In the genomic region with DNA sequence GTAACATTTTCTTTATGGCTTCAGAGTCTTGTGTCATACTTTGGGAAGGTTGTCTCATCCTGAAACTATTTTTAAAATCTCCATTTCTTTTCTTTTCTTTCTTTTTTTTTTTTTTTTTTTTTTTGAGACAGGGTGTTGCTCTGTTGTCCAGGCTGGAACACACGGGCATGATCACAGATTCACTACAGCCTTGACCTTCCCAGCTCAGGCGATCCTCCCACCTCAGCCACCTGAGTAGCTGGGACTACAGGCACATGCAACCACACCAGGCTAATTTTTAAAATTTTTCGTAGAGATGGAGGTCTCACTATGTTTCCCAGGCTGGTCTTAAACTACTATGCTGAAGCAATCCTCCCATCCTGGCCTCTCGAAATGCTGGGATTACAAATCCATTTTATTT, we compare ENCODE assay signal across 30 cellular contexts.
"Had no signal": no experiment of that assay in that cellular context is flagged by ENCODE, and none has a peak within 500 bp of the region (broad histone marks: within the 10 kb centered on the region; RNA-seq: fewer than 3 reads in every experiment).

No MANE protein-coding gene starts in this region.

- H3K9me3 ChIP-seq: gastrocnemius medialis, pancreas, prostate gland, thyroid gland, upper lobe of right lung had no signal

- H2AFZ ChIP-seq: hepatocyte had no signal

- H3K4me2 ChIP-seq: hepatocyte, smooth muscle cell had no signal

- H3K27me3 ChIP-seq: dorsolateral prefrontal cortex, gastrocnemius medialis, hepatocyte, pancreas, thyroid gland, upper lobe of right lung had no signal

- ATAC-seq: gastrocnemius medialis; left cardiac atrium; left ventricle myocardium superior; pancreas; stimulated activated memory B cell treated with anti-CD40 and anti-IgM and Interleukin-4, amounts not matched to agents 10 μg/mL and 1 μg/mL and 100 μg/mL, for 72 hours; upper lobe of right lung had no signal

- H3K79me2 ChIP-seq: hepatocyte had no signal

- H3K27ac ChIP-seq: coronary artery, gastrocnemius medialis, hepatocyte, pancreas, prostate gland, upper lobe of right lung had no signal

- DNase-seq: activated B cell treated with CpG ODN at 0.5 μM for 24 hours; activated CD4-positive, alpha-beta T cell treated with anti-CD3 and anti-CD28 coated beads for 36 hours; activated CD4-positive, alpha-beta T cell treated with anti-CD3 and anti-CD28 coated beads, Interleukin-2, amount 50 U/mL, for 4 hours; activated gamma-delta T cell treated with Interleukin-2 at 50 U/mL for 16 hours; activated naive CD4-positive, alpha-beta T cell treated with anti-CD3 and anti-CD28 coated beads, Interleukin-2, amount 50 U/mL, for 16 hours; activated T-cell treated with anti-CD3 and anti-CD28 coated beads, Interleukin-2, amount 50 U/mL, for 1 hour; cerebellar nuclear complex; dorsolateral prefrontal cortex; effector memory CD4-positive, alpha-beta T cell; gastrocnemius medialis; islet precursor cell; left cardiac atrium; left ventricle myocardium superior; pancreas; retina; stimulated activated CD4-positive, alpha-beta T cell treated with anti-CD3 and anti-CD28 coated beads, Interleukin-1b, Interleukin-23, amount 100 ng/mL, for 48 hours; stimulated activated CD4-positive, alpha-beta T cell treated with anti-CD3 and anti-CD28 coated beads, Interleukin-4, amount 100 ng/mL, for 4 hours; stimulated activated CD8-positive, alpha-beta memory T cell treated with anti-CD3 and anti-CD28 coated beads, Interleukin-4, amount 100 ng/mL, for 48 hours; stimulated activated naive CD8-positive, alpha-beta T cell treated with anti-CD3 and anti-CD28 coated beads, Interleukin-15, amount 100 ng/mL, for 72 hours; substantia nigra; thyroid gland; upper lobe of right lung had no signal

- H3K36me3 ChIP-seq: gastrocnemius medialis, pancreas, prostate gland, thyroid gland, upper lobe of right lung had no signal

- H3K4me3 Mint-ChIP-seq: activated B cell treated with CpG ODN at 0.5 μM for 24 hours; activated CD4-positive, alpha-beta T cell treated with anti-CD3 and anti-CD28 coated beads for 36 hours; activated T-helper 17 cell treated with anti-CD3 and anti-CD28 coated beads, Interleukin-2, amount 50 U/mL, for 72 hours; nephron; stimulated activated memory B cell treated with anti-CD40 and anti-IgM and Interleukin-4, amounts not matched to agents 10 μg/mL and 1 μg/mL and 100 μg/mL, for 72 hours; stimulated activated naive CD8-positive, alpha-beta T cell treated with anti-CD3 and anti-CD28 coated beads, Interleukin-15, amount 100 ng/mL, for 72 hours; T-helper 2 cell treated with Interferon-gamma antibody and Interleukin-4, amounts not matched to agents 5 μg/mL and 100 μg/mL, for 36 hours had no signal

- H3K4me1 Mint-ChIP-seq: activated B cell treated with CpG ODN at 0.5 μM for 24 hours; stimulated activated memory B cell treated with anti-CD40 and anti-IgM and Interleukin-4, amounts not matched to agents 10 μg/mL and 1 μg/mL and 100 μg/mL, for 72 hours had no signal

- H3K4me3 ChIP-seq: coronary artery, dorsolateral prefrontal cortex, gastrocnemius medialis, hepatocyte, pancreas, prostate gland, smooth muscle cell, thyroid gland, upper lobe of right lung had no signal

- H3K27ac Mint-ChIP-seq: activated B cell treated with CpG ODN at 0.5 μM for 24 hours; activated CD4-positive, alpha-beta T cell treated with anti-CD3 and anti-CD28 coated beads for 36 hours; activated T-helper 17 cell treated with anti-CD3 and anti-CD28 coated beads, Interleukin-2, amount 50 U/mL, for 72 hours; stimulated activated memory B cell treated with anti-CD40 and anti-IgM and Interleukin-4, amounts not matched to agents 10 μg/mL and 1 μg/mL and 100 μg/mL, for 72 hours; stimulated activated naive CD8-positive, alpha-beta T cell treated with anti-CD3 and anti-CD28 coated beads, Interleukin-15, amount 100 ng/mL, for 72 hours; T-helper 2 cell treated with Interferon-gamma antibody and Interleukin-4, amounts not matched to agents 5 μg/mL and 100 μg/mL, for 36 hours had no signal

- H3K27me3 Mint-ChIP-seq: activated CD4-positive, alpha-beta T cell treated with anti-CD3 and anti-CD28 coated beads for 36 hours; activated T-helper 17 cell treated with anti-CD3 and anti-CD28 coated beads, Interleukin-2, amount 50 U/mL, for 72 hours; stimulated activated memory B cell treated with anti-CD40 and anti-IgM and Interleukin-4, amounts not matched to agents 10 μg/mL and 1 μg/mL and 100 μg/mL, for 72 hours; stimulated activated naive CD8-positive, alpha-beta T cell treated with anti-CD3 and anti-CD28 coated beads, Interleukin-15, amount 100 ng/mL, for 72 hours had no signal

- H3K4me1 ChIP-seq: prostate gland, upper lobe of right lung had no signal

- H3K9me3 Mint-ChIP-seq: activated B cell treated with CpG ODN at 0.5 μM for 24 hours; activated T-helper 17 cell treated with anti-CD3 and anti-CD28 coated beads, Interleukin-2, amount 50 U/mL, for 72 hours; nephron; stimulated activated memory B cell treated with anti-CD40 and anti-IgM and Interleukin-4, amounts not matched to agents 10 μg/mL and 1 μg/mL and 100 μg/mL, for 72 hours; stimulated activated naive CD8-positive, alpha-beta T cell treated with anti-CD3 and anti-CD28 coated beads, Interleukin-15, amount 100 ng/mL, for 72 hours; T-helper 2 cell treated with Interferon-gamma antibody and Interleukin-4, amounts not matched to agents 5 μg/mL and 100 μg/mL, for 36 hours had no signal
